7 cellular contexts compared by ENCODE assay signal in the genomic region with DNA sequence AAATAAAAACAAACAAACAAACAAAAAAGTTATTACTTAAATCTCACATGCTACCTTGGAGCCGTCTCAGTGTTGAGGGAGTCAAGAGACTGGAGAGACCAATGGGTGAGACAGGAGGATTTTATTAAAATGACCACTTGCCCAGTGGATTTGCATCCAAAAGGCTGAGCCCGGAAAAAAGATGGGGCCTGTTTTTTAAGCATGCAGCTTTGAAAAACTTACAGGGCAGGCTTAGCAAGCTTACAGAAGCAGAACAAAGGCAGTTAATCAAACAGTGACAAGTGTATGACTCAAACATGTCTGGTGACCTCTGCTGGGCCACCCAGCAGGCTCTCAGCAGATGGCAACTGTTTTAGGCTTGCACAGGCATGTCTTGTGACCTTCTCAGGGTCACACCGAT.
DNase-seq lines count a peak whose midpoint lies in the region; TF ChIP-seq lines count a peak whose summit lies in the region.
"Not testable (repeated sequence)": the region's sequence is repeated elsewhere in the genome, so short reads cannot be mapped to it uniquely, and the experiment has no call there.

No MANE protein-coding gene starts in this region.

- POLR2A ChIA-PET in MCF 10A (lab: Yijun Ruan, JAX), result not testable (repeated sequence)

- CTCF ChIA-PET in MCF 10A (lab: Yijun Ruan, JAX), result not testable (repeated sequence)

- H3K9me3 Mint-ChIP-seq in MCF 10A (ENCODE audit: unreplicated experiment), result not testable (repeated sequence)

- H3K27ac Mint-ChIP-seq in MCF 10A (ENCODE audit: low read depth, unreplicated experiment), result peak overlapping the region; percentile 39

- H3K27me3 Mint-ChIP-seq in MCF 10A (ENCODE audit: insufficient read depth, unreplicated experiment), result not testable (repeated sequence)

- not testable (repeated sequence) for BruUV-seq in MCF 10A (replicated peaks; lab: Mats Ljungman, UMichigan)

- intact Hi-C loops in MCF 10A (cut with micrococcal nuclease), result not testable (repeated sequence)

- DNase-seq in DMS53 (lab: John Stamatoyannopoulos, UW) (peak; percentile 70), LHCN-M2 (ENCODE audit: low read depth) (peak; percentile 45), NCI-H2171 (lab: John Stamatoyannopoulos, UW) (peak; percentile 36), RPMI7951 (ENCODE audit: low read depth) (peak; percentile 65), kidney tubule cell (ENCODE audit: low spot score) (peak; percentile 22), ureter (ENCODE audit: low spot score) (peak; percentile 41)
- DNase-seq in MCF 10A (ENCODE audit: unreplicated experiment), result not testable (repeated sequence)

- TF ChIP-seq CTCF in MCF 10A (IDR thresholded peaks at IDR 0.05; ENCODE audit: unreplicated experiment), result not testable (repeated sequence)

- H3K4me1 Mint-ChIP-seq in MCF 10A (ENCODE audit: insufficient read depth, unreplicated experiment), result not testable (repeated sequence)

- H3K36me3 Mint-ChIP-seq in MCF 10A (ENCODE audit: insufficient read depth, unreplicated experiment), result not testable (repeated sequence)

- not testable (repeated sequence) for H3K4me3 Mint-ChIP-seq in MCF 10A (ENCODE audit: unreplicated experiment)
